ENCODE assay signal across 14 cellular contexts in genomic region chrX:154365052-154365600, GRCh38. TPM values are rescaled to one million over a fixed set of nuclear protein-coding genes. Genes with fewer than 3 reads are reported as not detected.
DNase-seq lines count a peak whose midpoint lies in the region; ATAC-seq, FAIRE-seq and TF ChIP-seq lines count a peak whose summit lies in the region.
"Had no signal": no experiment of that assay in that cellular context is flagged by ENCODE, and none has a peak within 500 bp of the region (broad histone marks: within the 10 kb centered on the region; RNA-seq: fewer than 3 reads in every experiment).

No MANE protein-coding gene starts in this region.

- no peak overlapping the region for H2BK5ac ChIP-seq in H1 (ENCODE audit: low read depth, low read length)

- peaks cover 5 to 52% of the 10 kb centered on the region in 2 experiments; a peak in 2 of 4 replicates for H3K79me2 ChIP-seq in H1 (ENCODE audit: control insufficient read depth in 1 of 2, insufficient read depth in 2 of 2, low read length in 2 of 2)

- H3K18ac ChIP-seq in H1 (ENCODE audit: extremely low read depth, low read length): no peak overlapping the region

- peaks cover 22 to 41% of the 10 kb centered on the region in 2 experiments for H4K20me1 ChIP-seq in H1 (replicated peaks in 1 of 2; ENCODE audit: control insufficient read depth in 1 of 2, insufficient read depth in 2 of 2, low read length in 2 of 2)

- H2BK15ac ChIP-seq in H1 (ENCODE audit: low read length): no peak overlapping the region

- H3K23me2 ChIP-seq in H1 (ENCODE audit: low read depth, low read length): peaks cover 3% of the 10 kb centered on the region; the same call in 1 of the 2 replicates

- peaks cover 3% of the 10 kb centered on the region; the same call in 1 of the 2 replicates for H3K79me1 ChIP-seq in H1 (ENCODE audit: low read depth, low read length)

- FAIRE-seq in H1 (lab: Jason Lieb, UNC): no peak

- TF ChIP-seq POLR2A in H1 (IDR thresholded peaks at IDR 0.05; ENCODE audit: control extremely low read depth in 1 of 2, low read depth in 2 of 2, low read length in 2 of 2): no peak; a peak in 1 of 3 replicates

- H3K4me2 ChIP-seq in H1 (ENCODE audit: insufficient read depth in 1 of 2, low read depth in 2 of 2, low read length in 2 of 2): no peak overlapping the region

- H3K4me1 ChIP-seq in cardiac muscle cell (ENCODE audit: low read depth) (peaks cover 9% of the 10 kb centered on the region), H1 (replicated peaks in 1 of 4; ENCODE audit: control insufficient read depth in 3 of 4, insufficient read depth in 4 of 4, low read length in 3 of 4) (peaks cover 0 to 6% (median 3%) of the 10 kb centered on the region in 4 experiments; a peak in 3 of 7 replicates), stomach smooth muscle (ENCODE audit: control insufficient read depth, insufficient read depth, low read length) (peaks cover 62% of the 10 kb centered on the region)

- peak overlapping the region; percentile 69 for H3K27ac ChIP-seq in cardiac muscle cell
- H3K27ac ChIP-seq in H1 (ENCODE audit: low read depth, low read length): no peak overlapping the region
- peak overlapping the region; percentile 99 for H3K27ac ChIP-seq in stomach smooth muscle (ENCODE audit: low read length)

- H2AFZ ChIP-seq in H1 (ENCODE audit: low read length): no peak overlapping the region

- H4K8ac ChIP-seq in H1 (ENCODE audit: extremely low read depth, insufficient read depth, low read length): no peak overlapping the region; the same call in 1 of the 2 replicates

- intact Hi-C loops in cardiac septum (cut with DNase I): no loop called here

- H3K36me3 ChIP-seq in cardiac muscle cell (peaks cover 64% of the 10 kb centered on the region), H1 (ENCODE audit: control insufficient read depth in 2 of 4, insufficient read depth in 4 of 4, low read length in 3 of 4) (peaks cover 34 to 83% (median 62%) of the 10 kb centered on the region in 4 experiments), stomach smooth muscle (ENCODE audit: control insufficient read depth in 2 of 2, insufficient read depth in 2 of 2, low read length in 2 of 2) (peaks cover 50 to 55% of the 10 kb centered on the region in 2 donors)

- TF ChIP-seq RAD21 in H1 (IDR thresholded peaks at IDR 0.05 in 1 of 2, conservative IDR thresholded peaks at IDR 0.05 in 1 of 2; ENCODE audit: low read depth in 2 of 2, low read length in 2 of 2): no peak

- H4K91ac ChIP-seq in H1 (replicated peaks; ENCODE audit: insufficient read length, low read length): no peak overlapping the region

- no peak overlapping the region for H2BK20ac ChIP-seq in H1 (ENCODE audit: low read length)

- no peak for ATAC-seq in HG02938 (IDR thresholded peaks at IDR 0.05; ENCODE audit: unreplicated experiment)
- ATAC-seq: activated T-cell treated with anti-CD3 and anti-CD28 coated beads, Interleukin-2, amount 50 U/mL, for 4 hours had no signal

- TF ChIP-seq CTCF in cardiac muscle cell (IDR thresholded peaks at IDR 0.05; ENCODE audit: low read depth, low read length): no peak
- TF ChIP-seq CTCF in H1 (IDR thresholded peaks at IDR 0.05; ENCODE audit: control extremely low read depth in 1 of 3, insufficient read depth in 1 of 3, low read depth in 1 of 3, low read length in 3 of 3): no peak

- H4K5ac ChIP-seq in H1 (ENCODE audit: insufficient read length, low read depth, low read length): no peak overlapping the region

- DNase-seq in cardiac muscle cell (ENCODE audit: low read depth in 1 of 2, low spot score in 1 of 2) (peak in 1 of 2 donors; percentile 49), cardiac septum (ENCODE audit: low spot score) (no peak), H1 (ENCODE audit: low read depth in 1 of 2, low spot score in 2 of 2) (no peak), NCI-H1092 (lab: John Stamatoyannopoulos, UW) (no peak)
- DNase-seq: activated CD4-positive, CD25-positive, alpha-beta regulatory T cell treated with anti-CD3 and anti-CD28 coated beads, Interleukin-2, amount 50 U/mL, for 72 hours; activated T-cell treated with anti-CD3 and anti-CD28 coated beads, Interleukin-2, amount 50 U/mL, for 4 hours; amniotic stem cell; HCEC 1CT; NCI-H187 treated with DMSO at 0.1 percent for 48 hours; NCI-H69; Peyer's patch; T-helper 1 cell had no signal

- H3K9ac ChIP-seq in H1 (replicated peaks in 1 of 4; ENCODE audit: extremely low read depth in 1 of 4, low read depth in 3 of 4, low read length in 3 of 4): no peak overlapping the region
- no peak overlapping the region for H3K9ac ChIP-seq in stomach smooth muscle (ENCODE audit: low read length in 2 of 2)

- CTCF ChIA-PET in H1 (lab: Charles Lee; ENCODE audit: partially characterized antibody): interaction anchor here (1.1 kb wide), 2 partner anchors 12 to 34 kb away, joined by 4 to 5 read pairs; partner anchors contain the start of gene RPL10

- H3K56ac ChIP-seq in H1 (replicated peaks; ENCODE audit: insufficient read length, low read depth, low read length): no peak overlapping the region

- no peak overlapping the region for H3K14ac ChIP-seq in H1 (ENCODE audit: insufficient read length)

- H3K4me3 ChIP-seq in cardiac muscle cell (no peak overlapping the region), H1 (ENCODE audit: extremely low read depth in 1 of 4, insufficient read depth in 2 of 4, low read depth in 3 of 4, low read length in 4 of 4) (no peak overlapping the region), stomach smooth muscle (ENCODE audit: low read length in 2 of 2) (no peak overlapping the region)
- H3K4me3 ChIP-seq: Peyer's patch had no signal

- H2AK5ac ChIP-seq in H1 (ENCODE audit: low read depth, low read length): no peak overlapping the region

- no peak overlapping the region for H2BK12ac ChIP-seq in H1 (ENCODE audit: low read depth, low read length)

- WGBS in H1 (ENCODE audit: extremely low coverage in 1 of 2, insufficient coverage in 1 of 2, insufficient read length in 1 of 2, insufficient replicate concordance in 2 of 2, low coverage in 1 of 2, low lambda C conversion rate in 2 of 2, missing lambda C conversion rate in 1 of 2), 2 experiments: 99% methylated on average over 10 of the region's 20 CpGs; no CpG with 5 or more reads in 1 of the 2 experiments

- no peak overlapping the region for H3K4ac ChIP-seq in H1 (replicated peaks; ENCODE audit: insufficient read length, low read depth, low read length)

- no peak for TF ChIP-seq EP300 in H1 (IDR thresholded peaks at IDR 0.05; ENCODE audit: borderline replicate concordance in 1 of 2, low read depth in 2 of 2, low read length in 2 of 2)

- H3K9me3 ChIP-seq in cardiac muscle cell (ENCODE audit: low read depth) (no peaks in the 10 kb centered on the region), H1 (ENCODE audit: insufficient read depth in 2 of 2, low read depth in 1 of 2, low read length in 1 of 2) (no peaks in the 10 kb centered on the region), stomach smooth muscle (ENCODE audit: control insufficient read depth in 2 of 2, low read length in 2 of 2) (no peaks in the 10 kb centered on the region)
- H3K9me3 ChIP-seq: Peyer's patch had no signal

- POLR2A ChIA-PET in H1 (lab: Charles Lee; ENCODE audit: partially characterized antibody): interaction anchor here (0.7 to 11.8 kb wide), 8 partner anchors 9 to 101 kb away, joined by 3 to 348 read pairs (median 5); partner anchors contain the start of genes EMD, FLNA and RPL10

- H2BK120ac ChIP-seq in H1 (replicated peaks; ENCODE audit: low read depth, low read length): no peak overlapping the region

- H3K23ac ChIP-seq in H1 (ENCODE audit: insufficient read length): no peak overlapping the region

- no peaks in the 10 kb centered on the region for H3K27me3 ChIP-seq in cardiac muscle cell
- H3K27me3 ChIP-seq in H1 (replicated peaks in 1 of 4; ENCODE audit: control insufficient read depth in 3 of 4, extremely low read depth in 1 of 4, insufficient read depth in 3 of 4, low read length in 3 of 4): no peaks in the 10 kb centered on the region
- peaks cover 0 to 3% of the 10 kb centered on the region in 2 donors for H3K27me3 ChIP-seq in stomach smooth muscle (ENCODE audit: control insufficient read depth in 1 of 2, insufficient read depth in 2 of 2, low read length in 2 of 2)
- H3K27me3 ChIP-seq: Peyer's patch had no signal

RNA-seq across cellular contexts. Expression of gene FLNA, which starts 9.3 kb away (rescaled TPM):
- total RNA-seq in cardiac muscle cell (405 and 447 TPM in 2 replicates), cardiac septum (347 TPM)
- polyA plus RNA-seq in cardiac muscle cell (250 and 341 TPM in 2 replicates), H1 (2011; rRNA removed) (315 and 451 TPM in 2 replicates)
- 925 and 957 TPM in 2 replicates for total RNA-seq in H1 (2021; fragmentation: NEBNext Ultra II Directional; extraction: Animal tissue kit (Norgen Biotek cat#: 25700))
- 251 TPM for polyA plus RNA-seq in H1 (2011; cell fraction: cytosol; rRNA removed)
- 1,759 TPM for polyA plus RNA-seq in H1 (2011; cell fraction: nucleus; rRNA removed)
- polyA plus RNA-seq in H1 (2012, experiment 1 of 2): 767 to 1,094 TPM (median 1,076 TPM) in 4 replicates
- 883 TPM for polyA plus RNA-seq in H1 (2012, experiment 2 of 2)
- polyA plus RNA-seq in H1 (2013, experiment 1 of 2): 705 TPM
- 715 TPM for polyA plus RNA-seq in H1 (2013, experiment 2 of 2)
- 1,078 and 1,259 TPM in 2 replicates for polyA minus RNA-seq in H1 (2011; rRNA and poly(A)+ RNA removed)
- 972 TPM for polyA minus RNA-seq in H1 (2011; cell fraction: cytosol; rRNA and poly(A)+ RNA removed)
- 786 TPM for polyA minus RNA-seq in H1 (2011; cell fraction: nucleus; rRNA and poly(A)+ RNA removed)

RNA-seq across cellular contexts. Expression of gene EMD, which starts 14.0 kb away (rescaled TPM):
- total RNA-seq in cardiac muscle cell (56.9 and 66.2 TPM in 2 replicates), cardiac septum (66.2 TPM)
- polyA plus RNA-seq in cardiac muscle cell (77.7 and 91.2 TPM in 2 replicates), H1 (2011; rRNA removed) (45.5 and 128 TPM in 2 replicates)
- 104 and 109 TPM in 2 replicates for total RNA-seq in H1 (2021; fragmentation: NEBNext Ultra II Directional; extraction: Animal tissue kit (Norgen Biotek cat#: 25700))
- 88.6 TPM for polyA plus RNA-seq in H1 (2011; cell fraction: cytosol; rRNA removed)
- polyA plus RNA-seq in H1 (2011; cell fraction: nucleus; rRNA removed): 218 TPM
- 84.6 to 114 TPM (median 106 TPM) in 4 replicates for polyA plus RNA-seq in H1 (2012, experiment 1 of 2)
- 104 TPM for polyA plus RNA-seq in H1 (2012, experiment 2 of 2)
- 71.7 TPM for polyA plus RNA-seq in H1 (2013, experiment 1 of 2)
- 72.0 TPM for polyA plus RNA-seq in H1 (2013, experiment 2 of 2)
- 21.4 and 56.1 TPM in 2 replicates for polyA minus RNA-seq in H1 (2011; rRNA and poly(A)+ RNA removed)
- 62.9 TPM for polyA minus RNA-seq in H1 (2011; cell fraction: cytosol; rRNA and poly(A)+ RNA removed)
- 71.8 TPM for polyA minus RNA-seq in H1 (2011; cell fraction: nucleus; rRNA and poly(A)+ RNA removed)

RNA-seq across cellular contexts. Expression of gene RPL10, which starts 33.1 kb away (rescaled TPM):
- 2,299 and 4,006 TPM in 2 replicates for total RNA-seq in cardiac muscle cell
- polyA plus RNA-seq in cardiac muscle cell: 1,000 and 1,150 TPM in 2 replicates
- 1,520 TPM for total RNA-seq in cardiac septum
- 2,633 and 2,739 TPM in 2 replicates for total RNA-seq in H1 (2021; fragmentation: NEBNext Ultra II Directional; extraction: Animal tissue kit (Norgen Biotek cat#: 25700))
- polyA plus RNA-seq in H1 (2011; rRNA removed): 4,127 and 4,293 TPM in 2 replicates
- polyA plus RNA-seq in H1 (2011; cell fraction: cytosol; rRNA removed): 5,761 TPM
- polyA plus RNA-seq in H1 (2011; cell fraction: nucleus; rRNA removed): 3,153 TPM
- polyA plus RNA-seq in H1 (2012, experiment 1 of 2): 3,130 to 3,861 TPM (median 3,536 TPM) in 4 replicates
- 7,339 TPM for polyA plus RNA-seq in H1 (2012, experiment 2 of 2)
- 3,375 TPM for polyA plus RNA-seq in H1 (2013, experiment 1 of 2)
- polyA plus RNA-seq in H1 (2013, experiment 2 of 2): 3,168 TPM
- polyA minus RNA-seq in H1 (2011; rRNA and poly(A)+ RNA removed): 1,237 and 1,471 TPM in 2 replicates
- polyA minus RNA-seq in H1 (2011; cell fraction: cytosol; rRNA and poly(A)+ RNA removed): 1,290 TPM
- 850 TPM for polyA minus RNA-seq in H1 (2011; cell fraction: nucleus; rRNA and poly(A)+ RNA removed)

RNA-seq across cellular contexts. Expression of gene DNASE1L1, which starts 43.9 kb away (rescaled TPM):
- total RNA-seq in cardiac muscle cell: 34.3 and 40.4 TPM in 2 replicates
- 24.8 and 26.1 TPM in 2 replicates for polyA plus RNA-seq in cardiac muscle cell
- 32.9 TPM for total RNA-seq in cardiac septum
- total RNA-seq in H1 (2021; fragmentation: NEBNext Ultra II Directional; extraction: Animal tissue kit (Norgen Biotek cat#: 25700)): 8.7 and 10.3 TPM in 2 replicates
- 30.0 and 30.4 TPM in 2 replicates for polyA plus RNA-seq in H1 (2011; rRNA removed)
- 20.6 TPM for polyA plus RNA-seq in H1 (2011; cell fraction: cytosol; rRNA removed)
- polyA plus RNA-seq in H1 (2011; cell fraction: nucleus; rRNA removed): 28.3 TPM
- 9.6 to 18.4 TPM (median 16.1 TPM) in 4 replicates for polyA plus RNA-seq in H1 (2012, experiment 1 of 2)
- polyA plus RNA-seq in H1 (2012, experiment 2 of 2): 12.0 TPM
- 9.0 TPM for polyA plus RNA-seq in H1 (2013, experiment 1 of 2)
- 9.1 TPM for polyA plus RNA-seq in H1 (2013, experiment 2 of 2)
- polyA minus RNA-seq in H1 (2011; rRNA and poly(A)+ RNA removed): 11.0 and 12.5 TPM in 2 replicates
- 10.4 TPM for polyA minus RNA-seq in H1 (2011; cell fraction: cytosol; rRNA and poly(A)+ RNA removed)
- 7.4 TPM for polyA minus RNA-seq in H1 (2011; cell fraction: nucleus; rRNA and poly(A)+ RNA removed)

RNA-seq across cellular contexts. Expression of gene TAFAZZIN, which starts 46.2 kb away (rescaled TPM):
- 37.4 and 52.1 TPM in 2 replicates for total RNA-seq in cardiac muscle cell
- 59.7 and 65.0 TPM in 2 replicates for polyA plus RNA-seq in cardiac muscle cell
- 41.6 TPM for total RNA-seq in cardiac septum
- total RNA-seq in H1 (2021; fragmentation: NEBNext Ultra II Directional; extraction: Animal tissue kit (Norgen Biotek cat#: 25700)): 23.9 and 25.3 TPM in 2 replicates
- 28.6 and 42.8 TPM in 2 replicates for polyA plus RNA-seq in H1 (2011; rRNA removed)
- polyA plus RNA-seq in H1 (2011; cell fraction: cytosol; rRNA removed): 41.9 TPM
- polyA plus RNA-seq in H1 (2011; cell fraction: nucleus; rRNA removed): 150 TPM
- 23.5 to 41.0 TPM (median 34.1 TPM) in 4 replicates for polyA plus RNA-seq in H1 (2012, experiment 1 of 2)
- 26.1 TPM for polyA plus RNA-seq in H1 (2012, experiment 2 of 2)
- 28.9 TPM for polyA plus RNA-seq in H1 (2013, experiment 1 of 2)
- 26.1 TPM for polyA plus RNA-seq in H1 (2013, experiment 2 of 2)
- 13.4 and 17.8 TPM in 2 replicates for polyA minus RNA-seq in H1 (2011; rRNA and poly(A)+ RNA removed)
- polyA minus RNA-seq in H1 (2011; cell fraction: cytosol; rRNA and poly(A)+ RNA removed): 19.6 TPM
- 34.1 TPM for polyA minus RNA-seq in H1 (2011; cell fraction: nucleus; rRNA and poly(A)+ RNA removed)
